In the genomic region with DNA sequence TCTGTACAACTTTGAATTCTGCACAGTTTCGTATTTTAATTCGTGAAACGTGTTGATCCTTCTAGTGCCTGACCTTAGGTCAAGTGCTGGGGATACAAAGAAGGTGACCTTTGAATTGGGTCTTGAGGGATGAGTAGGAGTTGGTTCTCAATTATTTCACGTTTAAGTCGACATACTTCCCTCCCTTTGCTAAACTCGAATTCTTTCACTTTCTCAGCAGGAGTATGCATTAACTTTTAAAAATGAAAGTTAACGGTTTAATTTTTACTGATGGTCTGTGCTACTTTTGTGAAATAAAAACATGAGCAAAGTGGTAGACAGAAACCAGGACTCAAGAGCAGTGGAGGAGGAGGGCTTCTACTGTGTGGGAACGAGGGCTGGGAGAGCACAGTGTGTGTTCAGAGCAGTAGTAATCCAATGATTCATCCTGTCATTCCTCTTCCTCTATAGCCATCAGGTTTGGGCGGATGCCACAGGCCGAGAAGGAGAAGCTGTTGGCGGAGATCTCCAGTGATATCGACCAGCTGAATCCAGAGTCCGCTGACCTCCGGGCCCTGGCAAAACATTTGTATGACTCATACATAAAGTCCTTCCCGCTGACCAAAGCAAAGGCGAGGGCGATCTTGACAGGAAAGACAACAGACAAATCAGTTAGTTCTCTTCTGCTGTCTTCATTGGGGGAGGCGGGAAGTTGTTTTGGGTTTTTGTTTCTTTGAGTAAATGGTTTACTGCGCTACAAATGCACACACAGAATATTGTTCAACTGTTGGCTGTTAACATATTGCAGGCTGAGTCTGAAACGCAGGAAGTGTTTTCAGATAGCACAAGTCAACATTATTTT, we compare ENCODE assay signal across 10 cellular contexts.
DNase-seq lines count a peak whose midpoint lies in the region; ATAC-seq, FAIRE-seq and TF ChIP-seq lines count a peak whose summit lies in the region.
"Had no signal": no experiment of that assay in that cellular context is flagged by ENCODE, and none has a peak within 500 bp of the region (broad histone marks: within the 10 kb centered on the region; RNA-seq: fewer than 3 reads in every experiment).

No MANE protein-coding gene starts in this region.

- no peaks in the 10 kb centered on the region for H3K36me3 ChIP-seq in transverse colon

- no peak for FAIRE-seq in GM12892 (lab: Jason Lieb, UNC)

- TF ChIP-seq POLR2A in lower leg skin (IDR thresholded peaks at IDR 0.05) (no peak), transverse colon (IDR thresholded peaks at IDR 0.05) (no peak), GM12892 (IDR thresholded peaks at IDR 0.05; ENCODE audit: low read depth, low read length) (no peak)

- DNase-seq in M059J (ENCODE audit: low read depth), result peak; percentile 99
- DNase-seq in cardiac fibroblast (ENCODE audit: low read depth in 2 of 2), result peak; percentile 97
- DNase-seq in lower leg skin (ENCODE audit: low spot score in 2 of 2), result peak; percentile 80 to 95
- peak; percentile 86 for DNase-seq in transverse colon
- DNase-seq in activated CD4-positive, alpha-beta T cell treated with anti-CD3 and anti-CD28 coated beads, Interleukin-2, amount 50 U/mL, for 1 hour, result no peak
- DNase-seq in NK-92 (lab: John Stamatoyannopoulos, UW; ENCODE audit: unreplicated experiment), result no peak
- DNase-seq in GM12892 (ENCODE audit: insufficient read length), result no peak

- no peak for ATAC-seq in HG03378 (IDR thresholded peaks at IDR 0.05; ENCODE audit: unreplicated experiment)

- H3K4me3 ChIP-seq in cardiac fibroblast (replicated peaks in 1 of 2; ENCODE audit: low read depth in 2 of 2, low read length in 2 of 2) (no peak overlapping the region), lower leg skin (ENCODE audit: low read depth, poor library complexity, severe bottlenecking) (no peak overlapping the region), transverse colon (no peak overlapping the region)
- H3K4me3 ChIP-seq: dorsolateral prefrontal cortex, SK-N-MC had no signal

- peak overlapping the region; percentile 55 to 82 (median 76) for H3K27ac ChIP-seq in transverse colon
- H3K27ac ChIP-seq: dorsolateral prefrontal cortex, SK-N-MC had no signal

- peaks cover 1 to 48% (median 21%) of the 10 kb centered on the region in 4 donors for H3K4me1 ChIP-seq in transverse colon

- in situ Hi-C loops in transverse colon (cut with MboI; ENCODE audit: low pct_ligation_motif_present in 1 of 4, low pct_unique_long_range_greater_than_20kb in 1 of 4, low sequenced_read_pairs in 3 of 4), result no loop called here

- H3K27me3 ChIP-seq in transverse colon, result no peaks in the 10 kb centered on the region
- H3K27me3 ChIP-seq: dorsolateral prefrontal cortex had no signal

- intact Hi-C loops in lower leg skin (cut with DNase I; ENCODE audit: low total_unique reads), result no loop called here
- intact Hi-C loops in transverse colon (cut with DNase I; ENCODE audit: low total_unique reads), result no loop called here

- 72 to 78% methylated on average over 20 of the region's 20 CpGs for WGBS in lower leg skin, 2 donors
- WGBS in transverse colon (ENCODE audit: low coverage in 1 of 2), 2 donors, result 58 to 63% methylated on average over 19 to 20 of the region's 20 CpGs

- H3K9me3 ChIP-seq in transverse colon, result no peaks in the 10 kb centered on the region

- no peak for TF ChIP-seq CTCF in cardiac fibroblast (IDR thresholded peaks at IDR 0.05; ENCODE audit: low read depth, low read length)
- TF ChIP-seq CTCF in lower leg skin (IDR thresholded peaks at IDR 0.05), result no peak
- TF ChIP-seq CTCF in transverse colon (IDR thresholded peaks at IDR 0.05), result no peak

- no peak for TF ChIP-seq EP300 in transverse colon (IDR thresholded peaks at IDR 0.05; ENCODE audit: low read depth)

Comparison
In these comparisons a context has a peak if more than half of its experiments do, and no peak if none do; other contexts are left out.
1. DNase-seq: peak in M059J (single experiment), cardiac fibroblast (2 of 2), lower leg skin (2 of 2) and transverse colon (single experiment); none in activated CD4-positive, alpha-beta T cell treated with anti-CD3 and anti-CD28 coated beads, Interleukin-2, amount 50 U/mL, for 1 hour (single experiment), NK-92 (single experiment) and GM12892 (single experiment).